In genomic region chr1:6795661-6796060, GRCh38 we compare ENCODE assay signal across 17 cellular contexts. TPM values are rescaled to one million over a fixed set of nuclear protein-coding genes. Genes with fewer than 3 reads are reported as not detected.
DNase-seq lines count a peak whose midpoint lies in the region; ATAC-seq and TF ChIP-seq lines count a peak whose summit lies in the region.
"Had no signal": no experiment of that assay in that cellular context is flagged by ENCODE, and none has a peak within 500 bp of the region (broad histone marks: within the 10 kb centered on the region; RNA-seq: fewer than 3 reads in every experiment).

No MANE protein-coding gene starts in this region.

- H3K9ac ChIP-seq in smooth muscle cell (ENCODE audit: low read depth) = no peak overlapping the region

- H3K36me3 Mint-ChIP-seq in activated naive CD8-positive, alpha-beta T cell treated with anti-CD3 and anti-CD28 coated beads, Interleukin-2, amount 50 U/mL, for 24 hours (ENCODE audit: low read depth) = no peaks in the 10 kb centered on the region
- H3K36me3 Mint-ChIP-seq in activated naive CD8-positive, alpha-beta T cell treated with anti-CD3 and anti-CD28 coated beads for 36 hours = peaks cover 1% of the 10 kb centered on the region
- peaks cover 8% of the 10 kb centered on the region for H3K36me3 Mint-ChIP-seq in T-cell

- H3K4me1 ChIP-seq in smooth muscle cell (ENCODE audit: low read depth) = peaks cover 6% of the 10 kb centered on the region

- H3K4me3 Mint-ChIP-seq in activated naive CD8-positive, alpha-beta T cell treated with anti-CD3 and anti-CD28 coated beads, Interleukin-2, amount 50 U/mL, for 24 hours = no peak overlapping the region
- no peak overlapping the region for H3K4me3 Mint-ChIP-seq in activated naive CD8-positive, alpha-beta T cell treated with anti-CD3 and anti-CD28 coated beads for 36 hours
- H3K4me3 Mint-ChIP-seq in T-cell = no peak overlapping the region
- H3K4me3 Mint-ChIP-seq: naive thymus-derived CD4-positive, alpha-beta T cell had no signal

- no peaks in the 10 kb centered on the region for H3K27me3 Mint-ChIP-seq in activated naive CD8-positive, alpha-beta T cell treated with anti-CD3 and anti-CD28 coated beads, Interleukin-2, amount 50 U/mL, for 24 hours
- no peaks in the 10 kb centered on the region for H3K27me3 Mint-ChIP-seq in activated naive CD8-positive, alpha-beta T cell treated with anti-CD3 and anti-CD28 coated beads for 36 hours
- no peaks in the 10 kb centered on the region for H3K27me3 Mint-ChIP-seq in T-cell
- H3K27me3 Mint-ChIP-seq: naive thymus-derived CD4-positive, alpha-beta T cell had no signal

- peaks cover 13% of the 10 kb centered on the region for H3K4me1 Mint-ChIP-seq in activated naive CD8-positive, alpha-beta T cell treated with anti-CD3 and anti-CD28 coated beads, Interleukin-2, amount 50 U/mL, for 24 hours
- H3K4me1 Mint-ChIP-seq in activated naive CD8-positive, alpha-beta T cell treated with anti-CD3 and anti-CD28 coated beads for 36 hours = peaks cover 32% of the 10 kb centered on the region
- H3K4me1 Mint-ChIP-seq in T-cell = peaks cover 27 to 41% (median 40%) of the 10 kb centered on the region in 3 donors

- no peaks in the 10 kb centered on the region for H3K9me3 Mint-ChIP-seq in activated naive CD8-positive, alpha-beta T cell treated with anti-CD3 and anti-CD28 coated beads, Interleukin-2, amount 50 U/mL, for 24 hours
- H3K9me3 Mint-ChIP-seq in activated naive CD8-positive, alpha-beta T cell treated with anti-CD3 and anti-CD28 coated beads for 36 hours = no peaks in the 10 kb centered on the region
- H3K9me3 Mint-ChIP-seq in T-cell = no peaks in the 10 kb centered on the region

- H3F3A ChIP-seq in smooth muscle cell (ENCODE audit: low read depth) = no peaks in the 10 kb centered on the region

- peak overlapping the region; percentile 31 for H3K27ac Mint-ChIP-seq in activated naive CD8-positive, alpha-beta T cell treated with anti-CD3 and anti-CD28 coated beads, Interleukin-2, amount 50 U/mL, for 24 hours
- H3K27ac Mint-ChIP-seq in activated naive CD8-positive, alpha-beta T cell treated with anti-CD3 and anti-CD28 coated beads for 36 hours = no peak overlapping the region
- no peak overlapping the region for H3K27ac Mint-ChIP-seq in T-cell
- H3K27ac Mint-ChIP-seq: naive thymus-derived CD4-positive, alpha-beta T cell had no signal

- no peak for ATAC-seq in activated naive CD8-positive, alpha-beta T cell treated with anti-CD3 and anti-CD28 coated beads, Interleukin-2, amount 50 U/mL, for 24 hours
- ATAC-seq in GM19328 (IDR thresholded peaks at IDR 0.05; ENCODE audit: unreplicated experiment) (no peak), T-cell (replicated peaks in 1 of 4) (no peak), GM18858 (IDR thresholded peaks at IDR 0.05; ENCODE audit: unreplicated experiment) (no peak)
- ATAC-seq: naive thymus-derived CD4-positive, alpha-beta T cell had no signal

- 27% methylated on average over 2 of the region's 2 CpGs for WGBS in smooth muscle cell (ENCODE audit: low lambda C conversion rate)

- no peaks in the 10 kb centered on the region for H3K9me3 ChIP-seq in smooth muscle cell (replicated peaks; ENCODE audit: low read depth)
- H3K9me3 ChIP-seq: spleen, upper lobe of left lung had no signal

- H3K27me3 ChIP-seq in smooth muscle cell (ENCODE audit: low read depth) = no peaks in the 10 kb centered on the region
- H3K27me3 ChIP-seq: spleen, upper lobe of left lung had no signal

- peaks cover 83% of the 10 kb centered on the region for H4K20me1 ChIP-seq in smooth muscle cell (ENCODE audit: low read depth)

- no peak overlapping the region for H3K4me2 ChIP-seq in smooth muscle cell

- POLR2A ChIA-PET in T-cell (lab: Charles Lee) = no interaction called here

- H3K36me3 ChIP-seq in smooth muscle cell (ENCODE audit: low read depth) = no peaks in the 10 kb centered on the region

- no peak for TF ChIP-seq CTCF in smooth muscle cell (IDR thresholded peaks at IDR 0.05; ENCODE audit: borderline replicate concordance, insufficient read depth, poor library complexity, severe bottlenecking)

- no peak overlapping the region for H2AFZ ChIP-seq in smooth muscle cell (ENCODE audit: low read depth)

- H3K4me3 ChIP-seq in smooth muscle cell = no peak overlapping the region
- H3K4me3 ChIP-seq: spleen, upper lobe of left lung had no signal

- H3K79me2 ChIP-seq in smooth muscle cell (ENCODE audit: low read depth) = peaks cover 91% of the 10 kb centered on the region

- H3K27ac ChIP-seq in smooth muscle cell (ENCODE audit: low read depth) = peak overlapping the region; percentile 22
- H3K27ac ChIP-seq: upper lobe of left lung had no signal

- DNase-seq in activated naive CD8-positive, alpha-beta T cell treated with anti-CD3 and anti-CD28 coated beads, Interleukin-2, amount 50 U/mL, for 24 hours = no peak
- no peak for DNase-seq in activated naive CD8-positive, alpha-beta T cell treated with anti-CD3 and anti-CD28 coated beads for 36 hours
- peak; percentile 97 for DNase-seq in amniotic epithelial cell (ENCODE audit: low read depth)
- DNase-seq in hepatic stellate cell (ENCODE audit: low spot score) = peak; percentile 56
- no peak for DNase-seq in smooth muscle cell (lab: John Stamatoyannopoulos, UW; ENCODE audit: unreplicated experiment)
- no peak for DNase-seq in T-cell
- DNase-seq: 8988T; activated CD4-positive, alpha-beta T cell treated with anti-CD3 and anti-CD28 coated beads for 1 hour; activated T-cell treated with anti-CD3 and anti-CD28 coated beads, Interleukin-2, amount 50 U/mL, for 1 hour; anterior cingulate cortex; DND-41; naive thymus-derived CD4-positive, alpha-beta T cell; NCI-H1436 treated with DMSO at 0.1 percent for 48 hours; spleen; upper lobe of left lung had no signal

- CTCF ChIA-PET in T-cell (lab: Charles Lee) = no interaction called here

RNA-seq across cellular contexts. Expression of gene CAMTA1, which starts 10.4 kb away (rescaled TPM):
- total RNA-seq in activated naive CD8-positive, alpha-beta T cell treated with anti-CD3 and anti-CD28 coated beads for 36 hours = 10 to 100 TPM; 70.4 to 71.4 TPM
- 127 and 145 TPM in 2 replicates for total RNA-seq in smooth muscle cell
- 139 and 156 TPM in 2 replicates for polyA plus RNA-seq in smooth muscle cell
- 10 to 100 TPM; 29.7 to 37.4 (median 34.6) TPM for total RNA-seq in T-cell

Comparison
In these comparisons a context has a peak if more than half of its experiments do, and no peak if none do; other contexts are left out.
1. DNase-seq: peak in amniotic epithelial cell (single experiment) and hepatic stellate cell (single experiment); none in activated naive CD8-positive, alpha-beta T cell treated with anti-CD3 and anti-CD28 coated beads, Interleukin-2, amount 50 U/mL, for 24 hours (single experiment), activated naive CD8-positive, alpha-beta T cell treated with anti-CD3 and anti-CD28 coated beads for 36 hours (single experiment), smooth muscle cell (single experiment) and T-cell (0 of 34).